ENCODE assay signal across 24 cellular contexts in genomic region chr2:74916394-74916793, GRCh38.
"Had no signal": no experiment of that assay in that cellular context is flagged by ENCODE, and none has a peak within 500 bp of the region (broad histone marks: within the 10 kb centered on the region; RNA-seq: fewer than 3 reads in every experiment).

No MANE protein-coding gene starts in this region.

- H3K4me3 ChIP-seq: coronary artery, dorsolateral prefrontal cortex had no signal

- H3K4me1 Mint-ChIP-seq: activated T-helper 17 cell treated with anti-CD3 and anti-CD28 coated beads, Interleukin-2, amount 50 U/mL, for 72 hours had no signal

- H3K4me3 Mint-ChIP-seq: activated CD4-positive, alpha-beta memory T cell treated with anti-CD3 and anti-CD28 coated beads for 36 hours; activated CD4-positive, alpha-beta T cell treated with anti-CD3 and anti-CD28 coated beads for 36 hours; activated CD4-positive, alpha-beta T cell treated with anti-CD3 and anti-CD28 coated beads, Interleukin-2, amount 10 ng/mL, durations not matched to agents 24 days and 14 days; activated naive CD8-positive, alpha-beta T cell; activated T-cell treated with anti-CD3 and anti-CD28 coated beads, Interleukin-2, amount 50 U/mL, for 24 hours; activated T-helper 17 cell treated with anti-CD3 and anti-CD28 coated beads, Interleukin-2, amount 50 U/mL, for 72 hours; central memory CD8-positive, alpha-beta T cell; dendritic cell treated with granulocyte-macrophage colony-stimulating factor and Interleukin-4, amounts not matched to agents 40 ng/mL and 50 ng/mL, for 4 days; endodermal cell had no signal

- H3K27ac ChIP-seq: brain microvascular endothelial cell, coronary artery, dorsolateral prefrontal cortex had no signal

- DNase-seq: activated CD4-positive, CD25-positive, alpha-beta regulatory T cell; activated CD8-positive, alpha-beta memory T cell treated with anti-CD3 and anti-CD28 coated beads, Interleukin-2, amount 50 U/mL, for 48 hours; activated effector memory CD4-positive, alpha-beta T cell treated with Interleukin-2 at 50 U/mL for 16 hours; activated gamma-delta T cell treated with Interleukin-2 at 50 U/mL for 16 hours; activated naive CD4-positive, alpha-beta T cell treated with anti-CD3 and anti-CD28 coated beads, Interleukin-2, amount 50 U/mL, for 16 hours; activated T-cell treated with anti-CD3 and anti-CD28 coated beads for 4 hours; activated T-cell treated with anti-CD3 and anti-CD28 coated beads, Interleukin-2, amount 50 U/mL, for 24 hours; amniotic stem cell; anterior cingulate cortex; dorsolateral prefrontal cortex; endodermal cell; head of caudate nucleus had no signal

- H3K36me3 Mint-ChIP-seq: activated CD4-positive, alpha-beta memory T cell treated with anti-CD3 and anti-CD28 coated beads for 36 hours; activated naive CD8-positive, alpha-beta T cell had no signal

- H3K9me3 Mint-ChIP-seq: activated CD4-positive, alpha-beta memory T cell treated with anti-CD3 and anti-CD28 coated beads for 36 hours; activated CD4-positive, alpha-beta T cell treated with anti-CD3 and anti-CD28 coated beads, Interleukin-2, amount 10 ng/mL, durations not matched to agents 24 days and 14 days; activated T-cell treated with anti-CD3 and anti-CD28 coated beads, Interleukin-2, amount 50 U/mL, for 24 hours; activated T-helper 17 cell treated with anti-CD3 and anti-CD28 coated beads, Interleukin-2, amount 50 U/mL, for 72 hours; central memory CD8-positive, alpha-beta T cell had no signal

- H3K27me3 ChIP-seq: brain microvascular endothelial cell had no signal

- H3K36me3 ChIP-seq: brain microvascular endothelial cell had no signal

- ATAC-seq: esophagus mucosa had no signal

- H3K27ac Mint-ChIP-seq: activated CD4-positive, alpha-beta memory T cell treated with anti-CD3 and anti-CD28 coated beads for 36 hours; activated CD4-positive, alpha-beta T cell treated with anti-CD3 and anti-CD28 coated beads for 36 hours; activated CD4-positive, alpha-beta T cell treated with anti-CD3 and anti-CD28 coated beads, Interleukin-2, amount 10 ng/mL, durations not matched to agents 24 days and 14 days; activated naive CD8-positive, alpha-beta T cell; activated T-cell treated with anti-CD3 and anti-CD28 coated beads, Interleukin-2, amount 50 U/mL, for 24 hours; activated T-helper 17 cell treated with anti-CD3 and anti-CD28 coated beads, Interleukin-2, amount 50 U/mL, for 72 hours; dendritic cell treated with granulocyte-macrophage colony-stimulating factor and Interleukin-4, amounts not matched to agents 40 ng/mL and 50 ng/mL, for 4 days; endodermal cell had no signal

- FAIRE-seq: astrocyte, frontal cortex had no signal
